In genomic region chr1:165057956-165058355, GRCh38 we compare ENCODE assay signal across 18 cellular contexts.
A peak's percentile ranks its signal among the peaks of the same experiment; 100 is the strongest.
DNase-seq lines count a peak whose midpoint lies in the region; ATAC-seq and TF ChIP-seq lines count a peak whose summit lies in the region.
"Had no signal": no experiment of that assay in that cellular context is flagged by ENCODE, and none has a peak within 500 bp of the region (broad histone marks: within the 10 kb centered on the region; RNA-seq: fewer than 3 reads in every experiment).

No MANE protein-coding gene starts in this region.

- ATAC-seq in GM21447 (IDR thresholded peaks at IDR 0.05; ENCODE audit: unreplicated experiment): no peak
- ATAC-seq: A549, GM12878, HepG2 had no signal

- H3K27ac ChIP-seq in mammary epithelial cell (ENCODE audit: insufficient read depth, low read depth, low read length): no peak overlapping the region
- H3K27ac ChIP-seq in breast epithelium: no peak overlapping the region
- H3K27ac ChIP-seq in neural cell (ENCODE audit: low read length): peak overlapping the region; percentile 73
- no peak overlapping the region for H3K27ac ChIP-seq in left ventricle myocardium inferior (replicated peaks)
- H3K27ac ChIP-seq: A549, C4-2B, GM23248 had no signal

- H2AFZ ChIP-seq in mammary epithelial cell (ENCODE audit: low read depth, low read length): no peak overlapping the region
- H2AFZ ChIP-seq in neural cell (ENCODE audit: low read depth, low read length): no peak overlapping the region
- H2AFZ ChIP-seq: GM23248 had no signal

- H3K4me2 ChIP-seq in mammary epithelial cell (ENCODE audit: insufficient read depth, low read depth, low read length): no peak overlapping the region
- H3K4me2 ChIP-seq in neural cell (ENCODE audit: low read length): no peak overlapping the region
- H3K4me2 ChIP-seq: A549 had no signal

- WGBS in mammary epithelial cell (ENCODE audit: low coverage, missing lambda C conversion rate): 47% methylated on average over 3 of the region's 3 CpGs

- H3K79me2 ChIP-seq in mammary epithelial cell (ENCODE audit: insufficient read depth, low read length): no peaks in the 10 kb centered on the region
- H3K79me2 ChIP-seq in neural cell (replicated peaks; ENCODE audit: insufficient read depth, low read length): no peaks in the 10 kb centered on the region

- H4K20me1 ChIP-seq in mammary epithelial cell (ENCODE audit: insufficient read depth, low read length) (no peaks in the 10 kb centered on the region), neural cell (ENCODE audit: insufficient read depth) (no peaks in the 10 kb centered on the region)

- no peak for TF ChIP-seq POLR2A in breast epithelium (IDR thresholded peaks at IDR 0.05)

- H3K9me2 ChIP-seq in neural cell (ENCODE audit: insufficient read depth, low read length): no peaks in the 10 kb centered on the region

- H3K36me3 ChIP-seq in mammary epithelial cell (ENCODE audit: insufficient read depth, low read length) (no peaks in the 10 kb centered on the region), breast epithelium (no peaks in the 10 kb centered on the region), neural cell (ENCODE audit: insufficient read depth, low read length) (no peaks in the 10 kb centered on the region), left ventricle myocardium inferior (no peaks in the 10 kb centered on the region)
- H3K36me3 ChIP-seq: HAP-1 had no signal

- H3K27me3 ChIP-seq in mammary epithelial cell (ENCODE audit: insufficient read depth, low read length): no peaks in the 10 kb centered on the region
- no peaks in the 10 kb centered on the region for H3K27me3 ChIP-seq in breast epithelium
- H3K27me3 ChIP-seq in neural cell (ENCODE audit: insufficient read depth, low read depth, low read length): no peaks in the 10 kb centered on the region
- H3K27me3 ChIP-seq in left ventricle myocardium inferior (ENCODE audit: low read depth): no peaks in the 10 kb centered on the region

- dilution Hi-C loops in mammary epithelial cell (cut with HindIII; ENCODE audit: low sequenced_read_pairs): no loop called here

- intact Hi-C loops in mammary epithelial cell (cut with micrococcal nuclease): no loop called here
- intact Hi-C loops in breast epithelium (cut with DNase I; ENCODE audit: low total_unique reads): no loop called here
- intact Hi-C loops in left ventricle myocardium inferior (cut with micrococcal nuclease): no loop called here

- H3K4me3 ChIP-seq in mammary epithelial cell (replicated peaks in 1 of 3; ENCODE audit: insufficient read depth in 1 of 3, low read depth in 2 of 3, low read length in 3 of 3) (no peak overlapping the region), breast epithelium (no peak overlapping the region), epithelial cell of esophagus (ENCODE audit: low read length) (no peak overlapping the region), neural cell (ENCODE audit: low read length) (no peak overlapping the region), left ventricle myocardium inferior (no peak overlapping the region)
- H3K4me3 ChIP-seq: A549, GM12878, GM23248, HAP-1 had no signal

- TF ChIP-seq EP300 in neural cell (conservative IDR thresholded peaks at IDR 0.05; ENCODE audit: poor library complexity, severe bottlenecking): no peak

- in situ Hi-C loops in mammary epithelial cell (cut with MboI; ENCODE audit: low sequenced_read_pairs in 2 of 2): loop anchor here (25.0 kb wide), 3 partner anchors 1521 to 1671 kb away; no protein-coding TSS in a partner anchor

- DNase-seq in mammary epithelial cell (peak; percentile 36), breast epithelium (ENCODE audit: low spot score in 2 of 2) (no peak), epithelial cell of esophagus (ENCODE audit: low read depth) (peak; percentile 77), anterior cingulate cortex (lab: John Stamatoyannopoulos, UW) (no peak), left ventricle myocardium inferior (no peak)
- DNase-seq: AML-193; CD4-positive, alpha-beta memory T cell; DMS153; DND-41; EL; GM23248 had no signal

- H3F3A ChIP-seq in neural cell (ENCODE audit: insufficient read depth, low read length, poor library complexity, severe bottlenecking): peaks cover 5% of the 10 kb centered on the region

- TF ChIP-seq CTCF in mammary epithelial cell (conservative IDR thresholded peaks at IDR 0.05 in 1 of 2, IDR thresholded peaks at IDR 0.05 in 1 of 2; ENCODE audit: extremely low read depth in 1 of 2, insufficient read depth in 1 of 2, low read depth in 1 of 2, low read length in 2 of 2) (no peak), breast epithelium (IDR thresholded peaks at IDR 0.05) (no peak), epithelial cell of esophagus (IDR thresholded peaks at IDR 0.05; ENCODE audit: insufficient read depth, low read depth, low read length, missing control alignments) (no peak), neural cell (IDR thresholded peaks at IDR 0.05; ENCODE audit: poor library complexity, severe bottlenecking) (no peak), left ventricle myocardium inferior (IDR thresholded peaks at IDR 0.05; ENCODE audit: borderline replicate concordance) (no peak)

- H3K9ac ChIP-seq in mammary epithelial cell (ENCODE audit: insufficient read depth, low read length) (no peak overlapping the region), neural cell (ENCODE audit: low read length) (no peak overlapping the region)
- H3K9ac ChIP-seq: GM23248 had no signal

- no TSS peak for BruUV-seq in mammary epithelial cell (replicated peaks; lab: Mats Ljungman, UMichigan)

- H3K4me1 ChIP-seq in mammary epithelial cell (ENCODE audit: insufficient read depth, low read length) (no peaks in the 10 kb centered on the region), breast epithelium (no peaks in the 10 kb centered on the region), left ventricle myocardium inferior (no peaks in the 10 kb centered on the region)
- H3K4me1 ChIP-seq: A549 had no signal

- CTCF ChIA-PET in mammary epithelial cell (lab: Charles Lee; ENCODE audit: low non-redundant PET): no interaction called here

- TF ChIP-seq RAD21 in neural cell (conservative IDR thresholded peaks at IDR 0.05): no peak

- no peaks in the 10 kb centered on the region for H3K9me3 ChIP-seq in mammary epithelial cell (replicated peaks; ENCODE audit: insufficient read depth, low read length)
- no peaks in the 10 kb centered on the region for H3K9me3 ChIP-seq in breast epithelium
- no peaks in the 10 kb centered on the region for H3K9me3 ChIP-seq in neural cell (ENCODE audit: low read length)
- no peaks in the 10 kb centered on the region for H3K9me3 ChIP-seq in left ventricle myocardium inferior (replicated peaks)
- H3K9me3 ChIP-seq: A549, HAP-1 had no signal

TF ChIP-seq in neural cell, 6 proteins besides CTCF, POLR2A, EP300 and RAD21:
- TF ChIP-seq MXI1 (conservative IDR thresholded peaks at IDR 0.05; ENCODE audit: poor library complexity, severe bottlenecking): no peak
- no peak for TF ChIP-seq SMC3 (conservative IDR thresholded peaks at IDR 0.05; ENCODE audit: poor library complexity)
TF ChIP-seq in neural cell: peak in this region for 0.

Comparison
In these comparisons a context has a peak if more than half of its experiments do, and no peak if none do; other contexts are left out.
1. DNase-seq: peak in mammary epithelial cell (single experiment) and epithelial cell of esophagus (single experiment); none in breast epithelium (0 of 2), anterior cingulate cortex (0 of 58) and left ventricle myocardium inferior (single experiment).